ENCODE assay signal across 8 cellular contexts in the genomic region with DNA sequence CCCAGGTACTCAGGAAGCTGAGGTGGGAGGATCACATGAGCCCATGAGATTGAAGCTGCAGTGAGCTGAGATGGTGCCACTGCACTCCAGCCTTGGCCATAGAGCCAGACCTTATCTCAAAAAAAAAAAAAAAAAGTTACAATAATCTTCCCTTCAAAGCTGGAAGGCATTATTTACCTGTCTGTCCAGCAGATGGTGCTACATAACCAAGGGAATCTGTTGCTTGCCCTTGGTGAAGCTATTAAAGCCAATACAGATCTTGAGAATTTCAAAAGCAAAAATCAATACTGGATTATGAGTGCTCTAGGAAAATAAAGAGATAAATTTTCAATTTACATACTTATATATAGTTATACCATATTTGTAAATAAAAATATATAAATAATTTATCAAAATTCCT. TPM values are rescaled to one million over a fixed set of nuclear protein-coding genes. Genes with fewer than 3 reads are reported as not detected.
DNase-seq lines count a peak whose midpoint lies in the region; ATAC-seq and TF ChIP-seq lines count a peak whose summit lies in the region.

No MANE protein-coding gene starts in this region.

- DNase-seq in Caco-2, result peak; percentile 58 to 70
- peak; percentile 53 for DNase-seq in HT1080 (ENCODE audit: low read depth)
- DNase-seq in SK-N-SH, result peak; percentile 54
- DNase-seq in chondrocyte (ENCODE audit: low spot score), result no peak
- DNase-seq in ureter (ENCODE audit: low spot score), result peak; percentile 46
- no peak for DNase-seq in effector CD8-positive, alpha-beta T cell (lab: John Stamatoyannopoulos, UW)

- H3K9ac ChIP-seq in SK-N-SH (no peak overlapping the region), liver (ENCODE audit: low read depth in 1 of 2, low read length in 2 of 2) (no peak overlapping the region)

- no peaks in the 10 kb centered on the region for H3K4me1 ChIP-seq in Caco-2
- peaks cover 0 to 13% of the 10 kb centered on the region in 2 experiments; a peak in 1 of 4 replicates for H3K4me1 ChIP-seq in SK-N-SH (ENCODE audit: control insufficient read depth in 1 of 2, insufficient read depth in 2 of 2, low read depth in 1 of 2, low read length in 1 of 2)
- no peaks in the 10 kb centered on the region for H3K4me1 ChIP-seq in liver (ENCODE audit: control insufficient read depth in 4 of 4, insufficient read depth in 4 of 4, low read length in 3 of 4)

- no peaks in the 10 kb centered on the region for H3K9me2 ChIP-seq in SK-N-SH

- H3K79me2 ChIP-seq in SK-N-SH (ENCODE audit: insufficient read depth), result peaks cover 13% of the 10 kb centered on the region; the same call in 1 of the 2 replicates

- no peak overlapping the region for H3K27ac ChIP-seq in SK-N-SH (ENCODE audit: low read depth in 2 of 2, low read length in 1 of 2)
- H3K27ac ChIP-seq in liver (ENCODE audit: low read depth in 1 of 2, low read length in 2 of 2), result no peak overlapping the region

- H4K20me1 ChIP-seq in SK-N-SH (ENCODE audit: insufficient read depth), result no peaks in the 10 kb centered on the region; the same call in 1 of the 2 replicates

- H3K27ac Mint-ChIP-seq in Caco-2 (ENCODE audit: unreplicated experiment) (no peak overlapping the region), chondrocyte (ENCODE audit: unreplicated experiment) (no peak overlapping the region)

- BruUV-seq in Caco-2 (replicated peaks; lab: Mats Ljungman, UMichigan), result no TSS peak

- CTCF ChIA-PET in Caco-2 (lab: Charles Lee), result interaction anchor here (0.6 to 2.1 kb wide), 16 partner anchors 13 to 626 kb away, joined by 3 to 34 read pairs (median 5); partner anchors contain the start of gene HERC5
- CTCF ChIA-PET in SK-N-SH (lab: Yijun Ruan, JAX), result interaction anchor here (0.5 to 3.3 kb wide), 35 partner anchors 9 to 482 kb away, joined by 3 to 54 read pairs (median 4); no protein-coding TSS in a partner anchor

- no peaks in the 10 kb centered on the region for H3K9me3 Mint-ChIP-seq in Caco-2 (ENCODE audit: unreplicated experiment)
- no peaks in the 10 kb centered on the region for H3K9me3 Mint-ChIP-seq in chondrocyte (ENCODE audit: low read depth)

- H3K27me3 ChIP-seq in Caco-2 (replicated peaks; ENCODE audit: control insufficient read depth, insufficient read depth, low read length) (no peaks in the 10 kb centered on the region), SK-N-SH (ENCODE audit: insufficient read depth) (no peaks in the 10 kb centered on the region), liver (ENCODE audit: control insufficient read depth in 4 of 4, insufficient read depth in 4 of 4, low read length in 3 of 4) (no peaks in the 10 kb centered on the region)

- TF ChIP-seq CTCF in Caco-2 (IDR thresholded peaks at IDR 0.05; ENCODE audit: insufficient read depth in 1 of 2, low read depth in 1 of 2, low read length in 1 of 2, severe bottlenecking in 1 of 2, unreplicated experiment in 1 of 2), result peak; percentile 68
- peak; percentile 78 for TF ChIP-seq CTCF in SK-N-SH (IDR thresholded peaks at IDR 0.05)
- peak; percentile 90 for TF ChIP-seq CTCF in chondrocyte (IDR thresholded peaks at IDR 0.05)
- TF ChIP-seq CTCF in liver (IDR thresholded peaks at IDR 0.05; ENCODE audit: low read depth, low read length, missing input control), result peak; percentile 74

- no peaks in the 10 kb centered on the region for H3K36me3 Mint-ChIP-seq in Caco-2 (ENCODE audit: insufficient read depth, unreplicated experiment)
- H3K36me3 Mint-ChIP-seq in chondrocyte (ENCODE audit: low read depth), result peaks cover 21% of the 10 kb centered on the region

- H3K36me3 ChIP-seq in Caco-2 (ENCODE audit: control insufficient read depth, insufficient read depth, low read length) (no peaks in the 10 kb centered on the region), SK-N-SH (replicated peaks in 1 of 2; ENCODE audit: control insufficient read depth in 1 of 2, insufficient read depth in 2 of 2, low read length in 1 of 2) (peaks cover 21 to 54% of the 10 kb centered on the region in 2 experiments), liver (ENCODE audit: control insufficient read depth in 4 of 4, insufficient read depth in 3 of 4, low read depth in 1 of 4, low read length in 3 of 4) (peaks cover 0 to 6% (median under 1%) of the 10 kb centered on the region in 4 donors)

- H3K4me3 ChIP-seq in Caco-2 (ENCODE audit: low read depth, low read length), result no peak overlapping the region
- no peak overlapping the region; a peak in 1 of 4 replicates for H3K4me3 ChIP-seq in SK-N-SH (ENCODE audit: low read depth in 2 of 2, low read length in 1 of 2)
- no peak overlapping the region for H3K4me3 ChIP-seq in liver (ENCODE audit: low read depth in 1 of 3, low read length in 3 of 3)

- H3K27me3 Mint-ChIP-seq in Caco-2 (ENCODE audit: insufficient read depth, unreplicated experiment) (no peaks in the 10 kb centered on the region), chondrocyte (ENCODE audit: low read depth) (no peaks in the 10 kb centered on the region)

- H3K9me3 ChIP-seq in Caco-2 (no peaks in the 10 kb centered on the region), SK-N-SH (no peaks in the 10 kb centered on the region), liver (ENCODE audit: control insufficient read depth in 4 of 4, low read length in 3 of 4) (no peaks in the 10 kb centered on the region)

- TF ChIP-seq RAD21 in SK-N-SH (IDR thresholded peaks at IDR 0.05; ENCODE audit: low read length) (peak; percentile 75), liver (IDR thresholded peaks at IDR 0.05) (peak; percentile 89 to 92)

- peaks cover 12% of the 10 kb centered on the region for H3F3A ChIP-seq in SK-N-SH (replicated peaks; ENCODE audit: insufficient read depth)

- H3K4me3 Mint-ChIP-seq in Caco-2 (ENCODE audit: unreplicated experiment) (no peak overlapping the region), chondrocyte (ENCODE audit: unreplicated experiment) (no peak overlapping the region)

- peak; percentile 66 for ATAC-seq in GM18909 (IDR thresholded peaks at IDR 0.05; ENCODE audit: poor library complexity, unreplicated experiment)

- no peak for TF ChIP-seq EP300 in SK-N-SH (IDR thresholded peaks at IDR 0.05; ENCODE audit: borderline replicate concordance in 1 of 2, low read depth in 1 of 2, low read length in 1 of 2)

- POLR2A ChIA-PET in Caco-2 (lab: Charles Lee) (interaction anchor here (0.7 kb wide), 2 partner anchors 9 to 178 kb away, joined by 5 to 8 read pairs; no protein-coding TSS in a partner anchor), SK-N-SH (lab: Yijun Ruan, JAX) (interaction anchor here (0.6 kb wide), 1 partner anchor 9 kb away, joined by 3 read pairs; no protein-coding TSS in a partner anchor)

- H2AFZ ChIP-seq in SK-N-SH (ENCODE audit: low read depth), result no peak overlapping the region

- H3K4me1 Mint-ChIP-seq in Caco-2 (ENCODE audit: low read depth, unreplicated experiment) (no peaks in the 10 kb centered on the region), chondrocyte (ENCODE audit: low read depth) (peaks cover 7% of the 10 kb centered on the region)

- intact Hi-C loops in Caco-2 (cut with micrococcal nuclease; ENCODE audit: unreplicated experiment), result loop anchor here (1.0 kb wide), 4 partner anchors 22 to 482 kb away; no protein-coding TSS in a partner anchor

- no peak overlapping the region for H3K4me2 ChIP-seq in SK-N-SH

TF ChIP-seq in SK-N-SH, 30 proteins besides CTCF, POLR2A, EP300 and RAD21:
- TF ChIP-seq FOXM1 (IDR thresholded peaks at IDR 0.05; ENCODE audit: low read depth) (no peak), SMC3 (IDR thresholded peaks at IDR 0.05; ENCODE audit: low read depth, low read length) (peak; percentile 58; the same call in 1 of the 2 replicates)

TF ChIP-seq in liver, 16 proteins besides CTCF, POLR2A, EP300 and RAD21:
- TF ChIP-seq HNF4A (conservative IDR thresholded peaks at IDR 0.05) (no peak), HNF4G (IDR thresholded peaks at IDR 0.05) (no peak), NR2F2 (IDR thresholded peaks at IDR 0.05) (no peak), YY1 (IDR thresholded peaks at IDR 0.05) (no peak)
- TF ChIP-seq, protein P1, sequence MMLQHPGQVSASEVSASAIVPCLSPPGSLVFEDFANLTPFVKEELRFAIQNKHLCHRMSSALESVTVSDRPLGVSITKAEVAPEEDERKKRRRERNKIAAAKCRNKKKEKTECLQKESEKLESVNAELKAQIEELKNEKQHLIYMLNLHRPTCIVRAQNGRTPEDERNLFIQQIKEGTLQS (IDR thresholded peaks at IDR 0.05), result no peak

RNA-seq across cellular contexts. Expression of gene PKD2, which starts 25.9 kb away (rescaled TPM):
- total RNA-seq in Caco-2 (2022), result 7.3 and 7.9 TPM in 2 replicates
- total RNA-seq in HT1080 (2014; rRNA removed; shearing (Covaris generic)), result 14.2 and 18.3 TPM in 2 replicates
- 10.3 and 13.3 TPM in 2 replicates for polyA plus RNA-seq in HT1080 (2015; cell fraction: cytosol; rRNA removed)
- 25.2 and 28.2 TPM in 2 replicates for polyA plus RNA-seq in HT1080 (2015; cell fraction: nucleus; rRNA removed)
- 44.6 and 52.0 TPM in 2 replicates for polyA plus RNA-seq in SK-N-SH (2012; rRNA removed)
- polyA plus RNA-seq in SK-N-SH (2012; cell fraction: cytosol; rRNA removed), result 62.8 and 76.7 TPM in 2 replicates
- 39.4 and 67.2 TPM in 2 replicates for polyA plus RNA-seq in SK-N-SH (2012; cell fraction: nucleus; rRNA removed)
- total RNA-seq in chondrocyte, result 69.7 to 71.7 TPM (median 69.8 TPM) in 3 replicates
- total RNA-seq in liver, result 10 to 100 TPM; 10.5 to 11.4 TPM
- 1 to 10 TPM; 1.5 to 3.8 TPM for polyA plus RNA-seq in liver
- total RNA-seq in ureter, result 37.0 TPM

RNA-seq across cellular contexts. Expression of gene SPP1, which starts 57.8 kb away (rescaled TPM):
- total RNA-seq in Caco-2 (2022), result 0.77 and 0.88 TPM in 2 replicates
- total RNA-seq in HT1080 (2014; rRNA removed; shearing (Covaris generic)), result 30.6 and 37.1 TPM in 2 replicates
- polyA plus RNA-seq in HT1080 (2015; cell fraction: cytosol; rRNA removed), result 10.1 and 12.0 TPM in 2 replicates
- 15.8 and 19.7 TPM in 2 replicates for polyA plus RNA-seq in HT1080 (2015; cell fraction: nucleus; rRNA removed)
- polyA plus RNA-seq in SK-N-SH (2012; rRNA removed), result 0.82 and 1.3 TPM in 2 replicates
- 0.81 and 1.1 TPM in 2 replicates for polyA plus RNA-seq in SK-N-SH (2012; cell fraction: cytosol; rRNA removed)
- polyA plus RNA-seq in SK-N-SH (2012; cell fraction: nucleus; rRNA removed), result 2.5 and 3.9 TPM in 2 replicates
- 13.5 to 16.0 TPM (median 15.7 TPM) in 3 replicates for total RNA-seq in chondrocyte
- 10 to 100 TPM; 25.9 to 29.2 TPM for total RNA-seq in liver
- polyA plus RNA-seq in liver, result 10 to 100 TPM; 10.5 to 80.2 TPM
- 11.3 TPM for total RNA-seq in ureter

Comparison
In these comparisons a context has a peak if more than half of its experiments do, and no peak if none do; other contexts are left out.
1. DNase-seq: peak in Caco-2 (2 of 2), HT1080 (single experiment), SK-N-SH (single experiment) and ureter (single experiment); none in chondrocyte (single experiment) and effector CD8-positive, alpha-beta T cell (single experiment).
2. Peak in every context shown above with its lines, with median percentiles within 50 percentile points of each other: CTCF ChIP-seq.